ENCODE assay signal across 1 cellular context in genomic region chr7:6350057-6350752, GRCh38.
TF ChIP-seq lines count a peak whose summit lies in the region.

No MANE protein-coding gene starts in this region.

TF ChIP-seq in HCT116, 20 proteins besides CTCF, POLR2A, EP300 and RAD21 (continued from another document):
- TF ChIP-seq ZBTB33 (IDR thresholded peaks at IDR 0.05; ENCODE audit: extremely low read depth, insufficient replicate concordance, low read length), result no peak
